ENCODE assay signal across 8 cellular contexts in genomic region chr2:15860051-15860663, GRCh38.
"Had no signal": no experiment of that assay in that cellular context is flagged by ENCODE, and none has a peak within 500 bp of the region (broad histone marks: within the 10 kb centered on the region; RNA-seq: fewer than 3 reads in every experiment).

No MANE protein-coding gene starts in this region.

- H3K9me3 ChIP-seq: HAP-1 had no signal

- H2AFZ ChIP-seq: GM23248, GM23338 had no signal

- FAIRE-seq: H54 had no signal

- H3K27ac ChIP-seq: GM23248 had no signal

- H3K9ac ChIP-seq: GM23248 had no signal

- H3K4me2 ChIP-seq: GM23338 had no signal

- DNase-seq: GM23248, GOT3, H9, HCEC 1CT, HFFc6 had no signal

- H3K4me1 ChIP-seq: HAP-1 had no signal

- H3K4me3 ChIP-seq: GM23248, GM23338, HAP-1 had no signal

- H3K36me3 ChIP-seq: HAP-1 had no signal
